In genomic region chr2:46632349-46632748, GRCh38 we compare ENCODE assay signal across 8 cellular contexts. TPM values are rescaled to one million over a fixed set of nuclear protein-coding genes. Genes with fewer than 3 reads are reported as not detected.
DNase-seq lines count a peak whose midpoint lies in the region; ATAC-seq, FAIRE-seq and TF ChIP-seq lines count a peak whose summit lies in the region.

No MANE protein-coding gene starts in this region.

- no peak for TF ChIP-seq POLR2A in Peyer's patch (IDR thresholded peaks at IDR 0.05)

- peaks cover 0 to 5% (median 0%) of the 10 kb centered on the region in 3 donors for H3K36me3 ChIP-seq in Peyer's patch

- no peaks in the 10 kb centered on the region for H3K27me3 ChIP-seq in Peyer's patch

- peak in 5 of 6 experiments; percentile 16 to 67 (median 61) for TF ChIP-seq CTCF in Peyer's patch (IDR thresholded peaks at IDR 0.05)
- peak; percentile 66 for TF ChIP-seq CTCF in fibroblast of mammary gland (conservative IDR thresholded peaks at IDR 0.05; ENCODE audit: control insufficient read depth, insufficient read depth, low read depth, low read length)

- H3K9me3 ChIP-seq in Peyer's patch = no peaks in the 10 kb centered on the region

- H3K4me1 ChIP-seq in Peyer's patch = no peaks in the 10 kb centered on the region

- no peak overlapping the region for H3K4me3 ChIP-seq in Peyer's patch
- no peak overlapping the region for H3K4me3 ChIP-seq in fibroblast of mammary gland (ENCODE audit: control insufficient read depth, low read depth, low read length)

- ATAC-seq in GM18517 (IDR thresholded peaks at IDR 0.05; ENCODE audit: unreplicated experiment) = no peak

- FAIRE-seq in GM19239 (lab: Jason Lieb, UNC) = peak; percentile 65

- H3K27ac ChIP-seq in Peyer's patch = no peak overlapping the region

- DNase-seq in Ammon's horn (ENCODE audit: low spot score) (peak; percentile 49), GM19239 (ENCODE audit: insufficient read length, low spot score) (no peak), Peyer's patch (no peak), fibroblast of mammary gland (ENCODE audit: low read depth) (peak; percentile 80), putamen (ENCODE audit: low spot score) (peak; percentile 35)
- DNase-seq in activated naive CD4-positive, alpha-beta T cell (lab: John Stamatoyannopoulos, UW) = no peak
- DNase-seq in activated CD4-positive, alpha-beta T cell treated with anti-CD3 and anti-CD28 coated beads for 48 hours = no peak

RNA-seq across cellular contexts. Expression of gene CRIPT, which starts 15.3 kb away (rescaled TPM):
- 10 to 100 TPM in 3 of 4 donors, 1 to 10 TPM in 1; 9.9 to 18.2 (median 13.1) TPM for total RNA-seq in Peyer's patch

RNA-seq across cellular contexts. Expression of gene PIGF, which starts 15.5 kb away (rescaled TPM):
- 10 to 100 TPM; 11.6 to 22.1 (median 20.0) TPM for total RNA-seq in Peyer's patch

Comparison
In these comparisons a context has a peak if more than half of its experiments do, and no peak if none do; other contexts are left out.
1. DNase-seq: peak in Ammon's horn (single experiment), fibroblast of mammary gland (single experiment) and putamen (single experiment); none in GM19239 (single experiment), Peyer's patch (0 of 3), activated naive CD4-positive, alpha-beta T cell (0 of 4) and activated CD4-positive, alpha-beta T cell treated with anti-CD3 and anti-CD28 coated beads for 48 hours (single experiment).